Comparison of ENCODE assay signal across 9 cellular contexts in genomic region chr2:42124051-42124813, GRCh38. TPM values are rescaled to one million over a fixed set of nuclear protein-coding genes. Genes with fewer than 3 reads are reported as not detected.
DNase-seq lines count a peak whose midpoint lies in the region; ATAC-seq and TF ChIP-seq lines count a peak whose summit lies in the region.
"Had no signal": no experiment of that assay in that cellular context is flagged by ENCODE, and none has a peak within 500 bp of the region (broad histone marks: within the 10 kb centered on the region; RNA-seq: fewer than 3 reads in every experiment).

No MANE protein-coding gene starts in this region.

- ATAC-seq in HG03135 (IDR thresholded peaks at IDR 0.05; ENCODE audit: unreplicated experiment): peak; percentile 72
- ATAC-seq in activated CD8-positive, alpha-beta T cell treated with anti-CD3 and anti-CD28 coated beads for 36 hours: peak; percentile 67

- no peak for TF ChIP-seq CTCF in activated CD8-positive, alpha-beta T cell treated with anti-CD3 and anti-CD28 coated beads for 36 hours (IDR thresholded peaks at IDR 0.05)

- no peak for DNase-seq in activated naive CD4-positive, alpha-beta T cell treated with anti-CD3 and anti-CD28 coated beads, Interleukin-2, amount 10 ng/mL, durations not matched to agents 7 days and 5 days
- no peak for DNase-seq in activated naive CD4-positive, alpha-beta T cell treated with anti-CD3 and anti-CD28 coated beads, Interleukin-2, amount 50 U/mL, for 16 hours
- no peak for DNase-seq in activated CD8-positive, alpha-beta T cell treated with anti-CD3 and anti-CD28 coated beads for 36 hours
- DNase-seq in activated gamma-delta T cell treated with Interleukin-2 at 50 U/mL for 16 hours (no peak), iPS-NIHi7 (ENCODE audit: extremely low spot score) (no peak), NCI-H1930 (lab: John Stamatoyannopoulos, UW) (no peak), NCI-H774 (lab: John Stamatoyannopoulos, UW) (no peak)

- peak overlapping the region; percentile 5 for H3K4me3 Mint-ChIP-seq in activated naive CD4-positive, alpha-beta T cell treated with anti-CD3 and anti-CD28 coated beads, Interleukin-2, amount 10 ng/mL, durations not matched to agents 7 days and 5 days
- peak overlapping the region; percentile 17 for H3K4me3 Mint-ChIP-seq in activated CD8-positive, alpha-beta T cell treated with anti-CD3 and anti-CD28 coated beads for 36 hours
- H3K4me3 Mint-ChIP-seq: neural crest cell had no signal

- peaks cover 64% of the 10 kb centered on the region for H3K4me1 Mint-ChIP-seq in activated naive CD4-positive, alpha-beta T cell treated with anti-CD3 and anti-CD28 coated beads, Interleukin-2, amount 10 ng/mL, durations not matched to agents 7 days and 5 days
- peaks cover 52% of the 10 kb centered on the region for H3K4me1 Mint-ChIP-seq in activated CD8-positive, alpha-beta T cell treated with anti-CD3 and anti-CD28 coated beads for 36 hours (ENCODE audit: low read depth)

- H3K27ac Mint-ChIP-seq in activated naive CD4-positive, alpha-beta T cell treated with anti-CD3 and anti-CD28 coated beads, Interleukin-2, amount 10 ng/mL, durations not matched to agents 7 days and 5 days: peak overlapping the region; percentile 82
- peak overlapping the region; percentile 65 for H3K27ac Mint-ChIP-seq in activated CD8-positive, alpha-beta T cell treated with anti-CD3 and anti-CD28 coated beads for 36 hours

- H3K9me3 Mint-ChIP-seq in activated naive CD4-positive, alpha-beta T cell treated with anti-CD3 and anti-CD28 coated beads, Interleukin-2, amount 10 ng/mL, durations not matched to agents 7 days and 5 days: peaks cover 13% of the 10 kb centered on the region
- H3K9me3 Mint-ChIP-seq in activated CD8-positive, alpha-beta T cell treated with anti-CD3 and anti-CD28 coated beads for 36 hours: peaks cover 9% of the 10 kb centered on the region
- H3K9me3 Mint-ChIP-seq: neural crest cell had no signal

- peaks cover 3% of the 10 kb centered on the region for H3K27me3 Mint-ChIP-seq in activated naive CD4-positive, alpha-beta T cell treated with anti-CD3 and anti-CD28 coated beads, Interleukin-2, amount 10 ng/mL, durations not matched to agents 7 days and 5 days
- no peaks in the 10 kb centered on the region for H3K27me3 Mint-ChIP-seq in activated CD8-positive, alpha-beta T cell treated with anti-CD3 and anti-CD28 coated beads for 36 hours

- POLR2A ChIA-PET in activated CD8-positive, alpha-beta T cell treated with anti-CD3 and anti-CD28 coated beads for 36 hours (lab: Charles Lee): interaction anchor here (0.6 to 1.5 kb wide), 4 partner anchors 9 to 41 kb away, joined by 3 to 6 read pairs (median 4); no protein-coding TSS in a partner anchor

- CTCF ChIA-PET in activated naive CD4-positive, alpha-beta T cell treated with anti-CD3 and anti-CD28 coated beads, Interleukin-2, amount 10 ng/mL, durations not matched to agents 7 days and 5 days (lab: Charles Lee): interaction anchor here (3.2 kb wide), 1 partner anchor 18 kb away, joined by 18 read pairs; no protein-coding TSS in a partner anchor
- CTCF ChIA-PET in activated CD8-positive, alpha-beta T cell treated with anti-CD3 and anti-CD28 coated beads for 36 hours (lab: Charles Lee): interaction anchor here (1.0 to 1.9 kb wide), 7 partner anchors 9 to 107 kb away, joined by 3 to 7 read pairs (median 4); no protein-coding TSS in a partner anchor

- peaks cover 16% of the 10 kb centered on the region for H3K36me3 Mint-ChIP-seq in activated naive CD4-positive, alpha-beta T cell treated with anti-CD3 and anti-CD28 coated beads, Interleukin-2, amount 10 ng/mL, durations not matched to agents 7 days and 5 days
- peaks cover 3% of the 10 kb centered on the region for H3K36me3 Mint-ChIP-seq in activated CD8-positive, alpha-beta T cell treated with anti-CD3 and anti-CD28 coated beads for 36 hours (ENCODE audit: low read depth)

- intact Hi-C loops in activated CD8-positive, alpha-beta T cell treated with anti-CD3 and anti-CD28 coated beads for 36 hours (cut with micrococcal nuclease): no loop called here

RNA-seq across cellular contexts. Expression of gene EML4, which starts 44.9 kb away (rescaled TPM):
- 10 to 100 TPM; 58.2 to 59.7 TPM for total RNA-seq in activated CD8-positive, alpha-beta T cell treated with anti-CD3 and anti-CD28 coated beads for 36 hours
